In genomic region chr15:78093242-78094020, GRCh38 we compare ENCODE assay signal across 15 cellular contexts. TPM values are rescaled to one million over a fixed set of nuclear protein-coding genes. Genes with fewer than 3 reads are reported as not detected.
A peak's percentile ranks its signal among the peaks of the same experiment; 100 is the strongest.
DNase-seq lines count a peak whose midpoint lies in the region; FAIRE-seq and TF ChIP-seq lines count a peak whose summit lies in the region.
"Had no signal": no experiment of that assay in that cellular context is flagged by ENCODE, and none has a peak within 500 bp of the region (broad histone marks: within the 10 kb centered on the region; RNA-seq: fewer than 3 reads in every experiment).

No MANE protein-coding gene starts in this region.

- H3K27ac ChIP-seq in KOPT-K1 (ENCODE audit: low read depth, low read length, poor library complexity, severe bottlenecking) (peak overlapping the region; percentile 68), neural progenitor cell (no peak overlapping the region)
- H3K27ac ChIP-seq: HL-60 had no signal

- H3K4me1 ChIP-seq in neural progenitor cell, result no peaks in the 10 kb centered on the region

- H3K9me3 Mint-ChIP-seq in neural progenitor cell, result no peaks in the 10 kb centered on the region

- H2AFZ ChIP-seq in neural progenitor cell (replicated peaks), result no peak overlapping the region

- no peaks in the 10 kb centered on the region for H3K36me3 ChIP-seq in KOPT-K1 (ENCODE audit: insufficient read depth, low read length)
- H3K36me3 ChIP-seq in neural progenitor cell, result no peaks in the 10 kb centered on the region

- TF ChIP-seq POLR2A in GM12891 (IDR thresholded peaks at IDR 0.05; ENCODE audit: low read depth, low read length), result no peak

- peak; percentile 78 for DNase-seq in AG08396 (ENCODE audit: low spot score)
- DNase-seq in epidermal melanocyte (ENCODE audit: insufficient read length, low spot score), result peak; percentile 79
- peak; percentile 55 for DNase-seq in mucosa of gallbladder (ENCODE audit: low spot score)
- no peak for DNase-seq in neural progenitor cell (ENCODE audit: low spot score)
- DNase-seq in NCI-H1105 (lab: John Stamatoyannopoulos, UW), result no peak
- DNase-seq in GM12891 (ENCODE audit: insufficient read length, low spot score), result no peak
- no peak for DNase-seq in ecto neural progenitor cell (ENCODE audit: low spot score)
- DNase-seq: CD4-positive, alpha-beta memory T cell; central memory CD4-positive, alpha-beta T cell; midbrain; NCI-H1436 treated with DMSO at 0.1 percent for 48 hours; stimulated activated CD8-positive, alpha-beta memory T cell treated with anti-CD3 and anti-CD28 coated beads, Interleukin-4, amount 100 ng/mL, for 48 hours had no signal

- no peaks in the 10 kb centered on the region for H3K27me3 ChIP-seq in neural progenitor cell

- H3K4me2 ChIP-seq in neural progenitor cell, result no peak overlapping the region

- no peak overlapping the region for H3K4me3 Mint-ChIP-seq in neural progenitor cell
- H3K4me3 Mint-ChIP-seq: CD4-positive, alpha-beta memory T cell had no signal

- no peaks in the 10 kb centered on the region for H3K79me2 ChIP-seq in neural progenitor cell (ENCODE audit: low read depth)

- no peaks in the 10 kb centered on the region for H4K20me1 ChIP-seq in neural progenitor cell (ENCODE audit: low read depth)

- H3K4me3 ChIP-seq in neural progenitor cell, result no peak overlapping the region

- no peak overlapping the region for H3K27ac Mint-ChIP-seq in neural progenitor cell
- H3K27ac Mint-ChIP-seq: CD4-positive, alpha-beta memory T cell had no signal

- no peak for TF ChIP-seq CTCF in neural progenitor cell (IDR thresholded peaks at IDR 0.05)

- no peak for FAIRE-seq in GM12891 (lab: Jason Lieb, UNC)
- FAIRE-seq: frontal cortex had no signal

- no peak overlapping the region for H3K9ac ChIP-seq in neural progenitor cell

- no peaks in the 10 kb centered on the region for H3K4me1 Mint-ChIP-seq in neural progenitor cell
- H3K4me1 Mint-ChIP-seq: CD4-positive, alpha-beta memory T cell had no signal

- no peaks in the 10 kb centered on the region for H3F3A ChIP-seq in neural progenitor cell (ENCODE audit: low read depth)

- H3K27me3 Mint-ChIP-seq in neural progenitor cell (ENCODE audit: insufficient read depth, low read depth), result peaks cover 2% of the 10 kb centered on the region
- H3K27me3 Mint-ChIP-seq: CD4-positive, alpha-beta memory T cell had no signal

- no peaks in the 10 kb centered on the region for H3K36me3 Mint-ChIP-seq in neural progenitor cell
- H3K36me3 Mint-ChIP-seq: CD4-positive, alpha-beta memory T cell had no signal

- H3K9me3 ChIP-seq in KOPT-K1 (ENCODE audit: insufficient read depth, low read length, poor library complexity, severe bottlenecking) (no peaks in the 10 kb centered on the region), neural progenitor cell (ENCODE audit: low read depth) (no peaks in the 10 kb centered on the region)

TF ChIP-seq in GM12891, 5 proteins besides CTCF, POLR2A, EP300 and RAD21:
- TF ChIP-seq SPI1 (IDR thresholded peaks at IDR 0.05; ENCODE audit: low read depth, low read length) (no peak), POLR2AphosphoS5 (IDR thresholded peaks at IDR 0.05; ENCODE audit: low read depth, low read length) (no peak), TAF1 (IDR thresholded peaks at IDR 0.05; ENCODE audit: low read depth, low read length) (no peak), POU2F2 (IDR thresholded peaks at IDR 0.05; ENCODE audit: low read depth, low read length) (no peak), PAX5 (IDR thresholded peaks at IDR 0.05; ENCODE audit: insufficient read depth, low read length, severe bottlenecking) (no peak)

RNA-seq across cellular contexts. Expression of gene SH2D7, which starts 1.1 kb away (rescaled TPM):
- total RNA-seq in mucosa of gallbladder, result 2.3 TPM
- total RNA-seq in neural progenitor cell (ENCODE audit: low replicate concordance), result not detected in 2 replicates
- not detected for polyA plus RNA-seq in GM12891 (2012; ENCODE audit: low read depth, missing spikeins)
- total RNA-seq: CD4-positive, alpha-beta memory T cell; frontal cortex had no signal
- polyA plus RNA-seq: CD4-positive, alpha-beta memory T cell had no signal

RNA-seq across cellular contexts. Expression of gene TBC1D2B, which starts 15.9 kb away (rescaled TPM):
- 75.5 TPM for total RNA-seq in mucosa of gallbladder
- total RNA-seq in neural progenitor cell (ENCODE audit: low replicate concordance), result 11.7 and 18.6 TPM in 2 replicates
- polyA plus RNA-seq in GM12891 (2012; ENCODE audit: low read depth, missing spikeins), result 19.7 TPM

RNA-seq across cellular contexts. Expression of gene CIB2, which starts 37.8 kb away (rescaled TPM):
- total RNA-seq in mucosa of gallbladder (4.0 TPM), neural progenitor cell (ENCODE audit: low replicate concordance) (40.6 and 52.0 TPM in 2 replicates)
- 1.8 TPM for polyA plus RNA-seq in GM12891 (2012; ENCODE audit: low read depth, missing spikeins)

RNA-seq across cellular contexts. Expression of gene IDH3A, which starts 55.7 kb away (rescaled TPM):
- total RNA-seq in mucosa of gallbladder (52.3 TPM), neural progenitor cell (ENCODE audit: low replicate concordance) (16.0 and 19.3 TPM in 2 replicates)
- polyA plus RNA-seq in GM12891 (2012; ENCODE audit: low read depth, missing spikeins), result 144 TPM

Comparison
In these comparisons a context has a peak if more than half of its experiments do, and no peak if none do; other contexts are left out.
1. DNase-seq: peak in AG08396 (single experiment), epidermal melanocyte (single experiment) and mucosa of gallbladder (single experiment); none in neural progenitor cell (single experiment), NCI-H1105 (single experiment), GM12891 (single experiment) and ecto neural progenitor cell (single experiment).